1 cellular context compared by ENCODE assay signal in the genomic region with DNA sequence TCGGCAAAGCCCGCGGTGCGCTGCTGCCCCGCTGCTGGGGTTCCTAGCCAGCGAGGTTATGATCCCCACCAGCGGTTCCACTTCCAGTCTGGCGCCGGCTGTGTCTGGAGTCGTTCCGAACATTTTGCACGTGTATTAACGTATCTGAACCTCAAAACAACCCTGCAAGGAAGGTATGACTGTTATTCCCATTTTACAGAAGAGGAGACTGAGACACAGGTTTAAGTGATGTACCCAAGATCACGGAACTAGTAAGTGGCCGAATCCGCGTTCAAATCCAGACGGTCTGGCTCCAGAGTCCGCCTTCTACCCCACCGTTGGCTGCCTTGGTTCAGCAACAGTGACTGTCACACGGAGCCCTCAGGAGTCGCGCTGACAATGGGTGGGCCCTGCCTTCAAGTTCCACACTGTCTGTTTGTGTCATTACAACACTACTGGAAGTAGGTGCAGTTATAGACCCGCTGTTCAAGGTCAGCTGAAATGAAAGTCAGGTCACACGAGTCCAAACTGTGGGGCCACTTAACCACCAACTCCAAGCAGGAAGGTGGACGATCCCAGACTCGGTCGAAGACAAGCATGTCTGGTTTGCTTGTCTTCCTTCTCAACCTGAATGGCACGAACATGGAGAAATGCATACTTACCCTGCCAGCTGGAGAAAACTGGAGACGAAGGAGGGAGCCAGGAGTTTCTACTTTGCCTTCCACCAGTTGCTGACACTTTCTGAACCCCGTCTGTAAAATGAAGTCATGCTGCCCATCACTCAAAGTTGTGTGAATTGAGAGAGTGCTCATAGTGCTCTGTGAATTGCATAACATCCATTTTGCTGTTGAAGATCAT.
TF ChIP-seq lines count a peak whose summit lies in the region.

No MANE protein-coding gene starts in this region.

TF ChIP-seq in HepG2, 621 proteins besides CTCF, POLR2A, EP300 and RAD21 (continued from another document and continues in another):
- TF ChIP-seq ZNF143 (CRISPR knock-in tag; IDR thresholded peaks at IDR 0.05) (peak; percentile 26; the same call in 1 of the 2 replicates), ZKSCAN1 (IDR thresholded peaks at IDR 0.05; ENCODE audit: low read length) (no peak), ZNF34 (CRISPR knock-in tag; IDR thresholded peaks at IDR 0.05; ENCODE audit: borderline replicate concordance) (no peak), ZNF225 (CRISPR knock-in tag; IDR thresholded peaks at IDR 0.05) (0 out of 2 replicates have a peak, but pooled peaks have one; percentile 50), NAIF1 (CRISPR knock-in tag; IDR thresholded peaks at IDR 0.05; ENCODE audit: borderline replicate concordance) (peak; percentile 88; the same call in 1 of the 2 replicates), ISL2 (CRISPR knock-in tag; IDR thresholded peaks at IDR 0.05) (no peak; the same call in 1 of the 2 replicates), JUN (CRISPR knock-in tag; IDR thresholded peaks at IDR 0.05) (no peak), SRF (IDR thresholded peaks at IDR 0.05; ENCODE audit: low read depth, low read length) (no peak), ARNTL (CRISPR knock-in tag; IDR thresholded peaks at IDR 0.05) (peak; percentile 49; the same call in 1 of the 2 replicates), U2AF2 (IDR thresholded peaks at IDR 0.05; ENCODE audit: low read depth, low read length) (0 out of 2 replicates have a peak, but pooled peaks have one; percentile 63), ZSCAN29 (CRISPR knock-in tag; conservative IDR thresholded peaks at IDR 0.05) (0 out of 2 replicates have a peak, but pooled peaks have one; percentile 12), SNAI1 (CRISPR knock-in tag; IDR thresholded peaks at IDR 0.05; ENCODE audit: borderline replicate concordance) (no peak), TAF15 (IDR thresholded peaks at IDR 0.05; ENCODE audit: low read depth, low read length, poor library complexity, severe bottlenecking) (no peak), ZBTB42 (CRISPR knock-in tag; IDR thresholded peaks at IDR 0.05) (peak; percentile 75; the same call in 1 of the 2 replicates), KDM2A (CRISPR knock-in tag; IDR thresholded peaks at IDR 0.05; ENCODE audit: borderline replicate concordance, low read depth) (peak; percentile 53; the same call in 1 of the 2 replicates), ESRRA (CRISPR knock-in tag; IDR thresholded peaks at IDR 0.05; ENCODE audit: low read depth) (peak; percentile 81), SP4 (CRISPR knock-in tag; IDR thresholded peaks at IDR 0.05) (peak; percentile 22; the same call in 1 of the 2 replicates), ZNF264 (CRISPR knock-in tag; IDR thresholded peaks at IDR 0.05) (peak; percentile 66; the same call in 1 of the 2 replicates), ZNF441 (CRISPR knock-in tag; IDR thresholded peaks at IDR 0.05; ENCODE audit: borderline replicate concordance) (no peak; the same call in 1 of the 2 replicates), NFE2L1 (CRISPR knock-in tag; IDR thresholded peaks at IDR 0.05; ENCODE audit: borderline replicate concordance) (peak; percentile 85; the same call in 1 of the 2 replicates), SMAD3 (CRISPR knock-in tag; IDR thresholded peaks at IDR 0.05) (0 out of 2 replicates have a peak, but pooled peaks have one; percentile 4), ZMYM4 (CRISPR knock-in tag; IDR thresholded peaks at IDR 0.05) (peak; percentile 15; the same call in 1 of the 2 replicates), ZNF879 (CRISPR knock-in tag; IDR thresholded peaks at IDR 0.05) (0 out of 2 replicates have a peak, but pooled peaks have one; percentile 84), ETV5 (CRISPR knock-in tag; IDR thresholded peaks at IDR 0.05; ENCODE audit: borderline replicate concordance) (peak; percentile 6; the same call in 1 of the 2 replicates), ZMYM2 (CRISPR knock-in tag; IDR thresholded peaks at IDR 0.05) (peak; percentile 92), KMT2B (CRISPR knock-in tag; IDR thresholded peaks at IDR 0.05) (no peak; the same call in 1 of the 2 replicates), NFE2 (CRISPR knock-in tag; IDR thresholded peaks at IDR 0.05) (0 out of 2 replicates have a peak, but pooled peaks have one; percentile 40), SNAPC2 (CRISPR knock-in tag; IDR thresholded peaks at IDR 0.05) (no peak), MEIS1 (CRISPR knock-in tag; IDR thresholded peaks at IDR 0.05; ENCODE audit: borderline replicate concordance) (peak; percentile 37; the same call in 1 of the 2 replicates), TCF12 (IDR thresholded peaks at IDR 0.05) (no peak), TCF12 (CRISPR knock-in tag; IDR thresholded peaks at IDR 0.05) (peak; percentile 84; the same call in 1 of the 2 replicates), ZNF550 (CRISPR knock-in tag; IDR thresholded peaks at IDR 0.05; ENCODE audit: borderline replicate concordance) (peak; percentile 96; the same call in 1 of the 2 replicates), MATR3 (CRISPR knock-in tag; IDR thresholded peaks at IDR 0.05) (no peak), HNF4A (CRISPR knock-in tag; IDR thresholded peaks at IDR 0.05) (peak; percentile 69), ZNF772 (CRISPR knock-in tag; IDR thresholded peaks at IDR 0.05) (no peak; the same call in 1 of the 2 replicates), NR1H2 (CRISPR knock-in tag; IDR thresholded peaks at IDR 0.05; ENCODE audit: borderline replicate concordance, low read depth) (no peak), CREB1 (IDR thresholded peaks at IDR 0.05) (no peak), CREB1 (CRISPR knock-in tag; IDR thresholded peaks at IDR 0.05) (no peak), SSRP1 (CRISPR knock-in tag; IDR thresholded peaks at IDR 0.05) (peak; percentile 95; the same call in 1 of the 2 replicates), PHF5A (CRISPR knock-in tag; IDR thresholded peaks at IDR 0.05; ENCODE audit: low read depth, unreplicated experiment) (peak; percentile 12), SRY (CRISPR knock-in tag; IDR thresholded peaks at IDR 0.05) (peak; percentile 43; the same call in 1 of the 2 replicates)
- TF ChIP-seq, protein P1, sequence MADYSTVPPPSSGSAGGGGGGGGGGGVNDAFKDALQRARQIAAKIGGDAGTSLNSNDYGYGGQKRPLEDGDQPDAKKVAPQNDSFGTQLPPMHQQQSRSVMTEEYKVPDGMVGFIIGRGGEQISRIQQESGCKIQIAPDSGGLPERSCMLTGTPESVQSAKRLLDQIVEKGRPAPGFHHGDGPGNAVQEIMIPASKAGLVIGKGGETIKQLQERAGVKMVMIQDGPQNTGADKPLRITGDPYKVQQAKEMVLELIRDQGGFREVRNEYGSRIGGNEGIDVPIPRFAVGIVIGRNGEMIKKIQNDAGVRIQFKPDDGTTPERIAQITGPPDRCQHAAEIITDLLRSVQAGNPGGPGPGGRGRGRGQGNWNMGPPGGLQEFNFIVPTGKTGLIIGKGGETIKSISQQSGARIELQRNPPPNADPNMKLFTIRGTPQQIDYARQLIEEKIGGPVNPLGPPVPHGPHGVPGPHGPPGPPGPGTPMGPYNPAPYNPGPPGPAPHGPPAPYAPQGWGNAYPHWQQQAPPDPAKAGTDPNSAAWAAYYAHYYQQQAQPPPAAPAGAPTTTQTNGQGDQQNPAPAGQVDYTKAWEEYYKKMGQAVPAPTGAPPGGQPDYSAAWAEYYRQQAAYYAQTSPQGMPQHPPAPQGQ (CRISPR knock-in tag; IDR thresholded peaks at IDR 0.05; ENCODE audit: borderline replicate concordance): peak; percentile 87
- TF ChIP-seq, protein P2, sequence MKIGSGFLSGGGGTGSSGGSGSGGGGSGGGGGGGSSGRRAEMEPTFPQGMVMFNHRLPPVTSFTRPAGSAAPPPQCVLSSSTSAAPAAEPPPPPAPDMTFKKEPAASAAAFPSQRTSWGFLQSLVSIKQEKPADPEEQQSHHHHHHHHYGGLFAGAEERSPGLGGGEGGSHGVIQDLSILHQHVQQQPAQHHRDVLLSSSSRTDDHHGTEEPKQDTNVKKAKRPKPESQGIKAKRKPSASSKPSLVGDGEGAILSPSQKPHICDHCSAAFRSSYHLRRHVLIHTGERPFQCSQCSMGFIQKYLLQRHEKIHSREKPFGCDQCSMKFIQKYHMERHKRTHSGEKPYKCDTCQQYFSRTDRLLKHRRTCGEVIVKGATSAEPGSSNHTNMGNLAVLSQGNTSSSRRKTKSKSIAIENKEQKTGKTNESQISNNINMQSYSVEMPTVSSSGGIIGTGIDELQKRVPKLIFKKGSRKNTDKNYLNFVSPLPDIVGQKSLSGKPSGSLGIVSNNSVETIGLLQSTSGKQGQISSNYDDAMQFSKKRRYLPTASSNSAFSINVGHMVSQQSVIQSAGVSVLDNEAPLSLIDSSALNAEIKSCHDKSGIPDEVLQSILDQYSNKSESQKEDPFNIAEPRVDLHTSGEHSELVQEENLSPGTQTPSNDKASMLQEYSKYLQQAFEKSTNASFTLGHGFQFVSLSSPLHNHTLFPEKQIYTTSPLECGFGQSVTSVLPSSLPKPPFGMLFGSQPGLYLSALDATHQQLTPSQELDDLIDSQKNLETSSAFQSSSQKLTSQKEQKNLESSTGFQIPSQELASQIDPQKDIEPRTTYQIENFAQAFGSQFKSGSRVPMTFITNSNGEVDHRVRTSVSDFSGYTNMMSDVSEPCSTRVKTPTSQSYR (CRISPR knock-in tag; IDR thresholded peaks at IDR 0.05; ENCODE audit: borderline replicate concordance): 0 out of 2 replicates have a peak, but pooled peaks have one; percentile 3
- TF ChIP-seq, protein P3, sequence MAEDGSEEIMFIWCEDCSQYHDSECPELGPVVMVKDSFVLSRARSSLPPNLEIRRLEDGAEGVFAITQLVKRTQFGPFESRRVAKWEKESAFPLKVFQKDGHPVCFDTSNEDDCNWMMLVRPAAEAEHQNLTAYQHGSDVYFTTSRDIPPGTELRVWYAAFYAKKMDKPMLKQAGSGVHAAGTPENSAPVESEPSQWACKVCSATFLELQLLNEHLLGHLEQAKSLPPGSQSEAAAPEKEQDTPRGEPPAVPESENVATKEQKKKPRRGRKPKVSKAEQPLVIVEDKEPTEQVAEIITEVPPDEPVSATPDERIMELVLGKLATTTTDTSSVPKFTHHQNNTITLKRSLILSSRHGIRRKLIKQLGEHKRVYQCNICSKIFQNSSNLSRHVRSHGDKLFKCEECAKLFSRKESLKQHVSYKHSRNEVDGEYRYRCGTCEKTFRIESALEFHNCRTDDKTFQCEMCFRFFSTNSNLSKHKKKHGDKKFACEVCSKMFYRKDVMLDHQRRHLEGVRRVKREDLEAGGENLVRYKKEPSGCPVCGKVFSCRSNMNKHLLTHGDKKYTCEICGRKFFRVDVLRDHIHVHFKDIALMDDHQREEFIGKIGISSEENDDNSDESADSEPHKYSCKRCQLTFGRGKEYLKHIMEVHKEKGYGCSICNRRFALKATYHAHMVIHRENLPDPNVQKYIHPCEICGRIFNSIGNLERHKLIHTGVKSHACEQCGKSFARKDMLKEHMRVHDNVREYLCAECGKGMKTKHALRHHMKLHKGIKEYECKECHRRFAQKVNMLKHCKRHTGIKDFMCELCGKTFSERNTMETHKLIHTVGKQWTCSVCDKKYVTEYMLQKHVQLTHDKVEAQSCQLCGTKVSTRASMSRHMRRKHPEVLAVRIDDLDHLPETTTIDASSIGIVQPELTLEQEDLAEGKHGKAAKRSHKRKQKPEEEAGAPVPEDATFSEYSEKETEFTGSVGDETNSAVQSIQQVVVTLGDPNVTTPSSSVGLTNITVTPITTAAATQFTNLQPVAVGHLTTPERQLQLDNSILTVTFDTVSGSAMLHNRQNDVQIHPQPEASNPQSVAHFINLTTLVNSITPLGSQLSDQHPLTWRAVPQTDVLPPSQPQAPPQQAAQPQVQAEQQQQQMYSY (CRISPR knock-in tag; IDR thresholded peaks at IDR 0.05): 0 out of 2 replicates have a peak, but pooled peaks have one; percentile 14
- TF ChIP-seq, protein P4, sequence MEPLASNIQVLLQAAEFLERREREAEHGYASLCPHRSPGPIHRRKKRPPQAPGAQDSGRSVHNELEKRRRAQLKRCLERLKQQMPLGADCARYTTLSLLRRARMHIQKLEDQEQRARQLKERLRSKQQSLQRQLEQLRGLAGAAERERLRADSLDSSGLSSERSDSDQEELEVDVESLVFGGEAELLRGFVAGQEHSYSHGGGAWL (CRISPR knock-in tag; IDR thresholded peaks at IDR 0.05): 0 out of 2 replicates have a peak, but pooled peaks have one; percentile 8
- TF ChIP-seq, protein P5, sequence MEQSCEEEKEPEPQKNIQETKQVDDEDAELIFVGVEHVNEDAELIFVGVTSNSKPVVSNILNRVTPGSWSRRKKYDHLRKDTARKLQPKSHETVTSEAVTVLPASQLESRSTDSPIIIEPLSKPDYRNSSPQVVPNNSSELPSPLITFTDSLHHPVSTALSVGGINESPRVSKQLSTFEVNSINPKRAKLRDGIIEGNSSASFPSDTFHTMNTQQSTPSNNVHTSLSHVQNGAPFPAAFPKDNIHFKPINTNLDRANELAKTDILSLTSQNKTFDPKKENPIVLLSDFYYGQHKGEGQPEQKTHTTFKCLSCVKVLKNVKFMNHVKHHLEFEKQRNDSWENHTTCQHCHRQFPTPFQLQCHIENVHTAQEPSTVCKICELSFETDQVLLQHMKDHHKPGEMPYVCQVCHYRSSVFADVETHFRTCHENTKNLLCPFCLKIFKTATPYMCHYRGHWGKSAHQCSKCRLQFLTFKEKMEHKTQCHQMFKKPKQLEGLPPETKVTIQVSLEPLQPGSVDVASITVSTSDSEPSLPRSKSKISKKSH (CRISPR knock-in tag; IDR thresholded peaks at IDR 0.05; ENCODE audit: borderline replicate concordance): peak; percentile 82
- TF ChIP-seq, protein P6, sequence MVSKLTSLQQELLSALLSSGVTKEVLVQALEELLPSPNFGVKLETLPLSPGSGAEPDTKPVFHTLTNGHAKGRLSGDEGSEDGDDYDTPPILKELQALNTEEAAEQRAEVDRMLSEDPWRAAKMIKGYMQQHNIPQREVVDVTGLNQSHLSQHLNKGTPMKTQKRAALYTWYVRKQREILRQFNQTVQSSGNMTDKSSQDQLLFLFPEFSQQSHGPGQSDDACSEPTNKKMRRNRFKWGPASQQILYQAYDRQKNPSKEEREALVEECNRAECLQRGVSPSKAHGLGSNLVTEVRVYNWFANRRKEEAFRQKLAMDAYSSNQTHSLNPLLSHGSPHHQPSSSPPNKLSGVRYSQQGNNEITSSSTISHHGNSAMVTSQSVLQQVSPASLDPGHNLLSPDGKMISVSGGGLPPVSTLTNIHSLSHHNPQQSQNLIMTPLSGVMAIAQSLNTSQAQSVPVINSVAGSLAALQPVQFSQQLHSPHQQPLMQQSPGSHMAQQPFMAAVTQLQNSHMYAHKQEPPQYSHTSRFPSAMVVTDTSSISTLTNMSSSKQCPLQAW (CRISPR knock-in tag; IDR thresholded peaks at IDR 0.05): peak; percentile 89
- TF ChIP-seq, protein P7, sequence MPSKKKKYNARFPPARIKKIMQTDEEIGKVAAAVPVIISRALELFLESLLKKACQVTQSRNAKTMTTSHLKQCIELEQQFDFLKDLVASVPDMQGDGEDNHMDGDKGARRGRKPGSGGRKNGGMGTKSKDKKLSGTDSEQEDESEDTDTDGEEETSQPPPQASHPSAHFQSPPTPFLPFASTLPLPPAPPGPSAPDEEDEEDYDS (CRISPR knock-in tag; IDR thresholded peaks at IDR 0.05): 0 out of 2 replicates have a peak, but pooled peaks have one; percentile 10
- TF ChIP-seq, protein P8, sequence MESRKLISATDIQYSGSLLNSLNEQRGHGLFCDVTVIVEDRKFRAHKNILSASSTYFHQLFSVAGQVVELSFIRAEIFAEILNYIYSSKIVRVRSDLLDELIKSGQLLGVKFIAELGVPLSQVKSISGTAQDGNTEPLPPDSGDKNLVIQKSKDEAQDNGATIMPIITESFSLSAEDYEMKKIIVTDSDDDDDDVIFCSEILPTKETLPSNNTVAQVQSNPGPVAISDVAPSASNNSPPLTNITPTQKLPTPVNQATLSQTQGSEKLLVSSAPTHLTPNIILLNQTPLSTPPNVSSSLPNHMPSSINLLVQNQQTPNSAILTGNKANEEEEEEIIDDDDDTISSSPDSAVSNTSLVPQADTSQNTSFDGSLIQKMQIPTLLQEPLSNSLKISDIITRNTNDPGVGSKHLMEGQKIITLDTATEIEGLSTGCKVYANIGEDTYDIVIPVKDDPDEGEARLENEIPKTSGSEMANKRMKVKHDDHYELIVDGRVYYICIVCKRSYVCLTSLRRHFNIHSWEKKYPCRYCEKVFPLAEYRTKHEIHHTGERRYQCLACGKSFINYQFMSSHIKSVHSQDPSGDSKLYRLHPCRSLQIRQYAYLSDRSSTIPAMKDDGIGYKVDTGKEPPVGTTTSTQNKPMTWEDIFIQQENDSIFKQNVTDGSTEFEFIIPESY (CRISPR knock-in tag; IDR thresholded peaks at IDR 0.05): 0 out of 2 replicates have a peak, but pooled peaks have one; percentile 19
